13 cellular contexts compared by ENCODE assay signal in genomic region chr12:92065664-92066063, GRCh38.
DNase-seq lines count a peak whose midpoint lies in the region; ATAC-seq and TF ChIP-seq lines count a peak whose summit lies in the region.
"Had no signal": no experiment of that assay in that cellular context is flagged by ENCODE, and none has a peak within 500 bp of the region (broad histone marks: within the 10 kb centered on the region; RNA-seq: fewer than 3 reads in every experiment).

No MANE protein-coding gene starts in this region.

- no peak overlapping the region for H2AFZ ChIP-seq in PC-9

- H3K27ac ChIP-seq in ascending aorta, result no peak overlapping the region
- H3K27ac ChIP-seq in PC-9, result no peak overlapping the region

- no peaks in the 10 kb centered on the region for H3K27me3 Mint-ChIP-seq in activated CD4-positive, alpha-beta T cell treated with anti-CD3 and anti-CD28 coated beads for 36 hours
- H3K27me3 Mint-ChIP-seq in activated naive CD8-positive, alpha-beta T cell treated with anti-CD3 and anti-CD28 coated beads, Interleukin-2, amount 50 U/mL, for 24 hours, result no peaks in the 10 kb centered on the region
- H3K27me3 Mint-ChIP-seq: activated CD8-positive, alpha-beta memory T cell treated with anti-CD3 and anti-CD28 coated beads, Interleukin-2, amount 10 ng/mL, durations not matched to agents 7 days and 5 days; brain had no signal

- no peak overlapping the region for H3K4me2 ChIP-seq in PC-9

- H4K20me1 ChIP-seq in PC-9 (ENCODE audit: insufficient read depth), result no peaks in the 10 kb centered on the region

- peaks cover 3% of the 10 kb centered on the region for H3K9me3 Mint-ChIP-seq in activated CD4-positive, alpha-beta T cell treated with anti-CD3 and anti-CD28 coated beads for 36 hours (ENCODE audit: low read depth)
- H3K9me3 Mint-ChIP-seq in activated naive CD8-positive, alpha-beta T cell treated with anti-CD3 and anti-CD28 coated beads, Interleukin-2, amount 50 U/mL, for 24 hours, result peaks cover 9% of the 10 kb centered on the region

- H3K4me1 ChIP-seq in ascending aorta, result peaks cover 0 to 5% of the 10 kb centered on the region in 2 donors
- peaks cover 5% of the 10 kb centered on the region; the same call in 1 of the 2 replicates for H3K4me1 ChIP-seq in PC-9 (replicated peaks; ENCODE audit: insufficient read depth)

- no peak overlapping the region for H3K4me3 Mint-ChIP-seq in activated CD4-positive, alpha-beta T cell treated with anti-CD3 and anti-CD28 coated beads for 36 hours
- H3K4me3 Mint-ChIP-seq in activated naive CD8-positive, alpha-beta T cell treated with anti-CD3 and anti-CD28 coated beads, Interleukin-2, amount 50 U/mL, for 24 hours, result peak overlapping the region; percentile 56
- H3K4me3 Mint-ChIP-seq: activated CD8-positive, alpha-beta memory T cell treated with anti-CD3 and anti-CD28 coated beads, Interleukin-2, amount 10 ng/mL, durations not matched to agents 7 days and 5 days had no signal

- peaks cover 56% of the 10 kb centered on the region for H3K4me1 Mint-ChIP-seq in activated CD4-positive, alpha-beta T cell treated with anti-CD3 and anti-CD28 coated beads for 36 hours
- H3K4me1 Mint-ChIP-seq in activated naive CD8-positive, alpha-beta T cell treated with anti-CD3 and anti-CD28 coated beads, Interleukin-2, amount 50 U/mL, for 24 hours, result peaks cover 61% of the 10 kb centered on the region

- no TSS peak for BruUV-seq in PC-9 (replicated peaks; lab: Mats Ljungman, UMichigan)

- H3K4me3 ChIP-seq in ascending aorta, result no peak overlapping the region
- H3K4me3 ChIP-seq in PC-9, result no peak overlapping the region

- ATAC-seq in activated CD4-positive, alpha-beta T cell treated with anti-CD3 and anti-CD28 coated beads for 36 hours, result peak; percentile 86
- ATAC-seq in HG02623 (IDR thresholded peaks at IDR 0.05; ENCODE audit: unreplicated experiment), result peak; percentile 43
- ATAC-seq in activated naive CD8-positive, alpha-beta T cell treated with anti-CD3 and anti-CD28 coated beads, Interleukin-2, amount 50 U/mL, for 24 hours, result peak; percentile 84
- ATAC-seq in stimulated activated naive CD8-positive, alpha-beta T cell treated with anti-CD3 and anti-CD28 coated beads, Interleukin-15, Interleukin-2, amounts not matched to agents 100 U/mL and 50 U/mL, for 24 hours, result peak; percentile 85
- ATAC-seq: activated CD8-positive, alpha-beta memory T cell treated with anti-CD3 and anti-CD28 coated beads, Interleukin-2, amount 10 ng/mL, durations not matched to agents 7 days and 5 days had no signal

- CTCF ChIA-PET in activated CD4-positive, alpha-beta T cell treated with anti-CD3 and anti-CD28 coated beads for 36 hours (lab: Charles Lee), result interaction anchor here (1.5 to 2.2 kb wide), 2 partner anchors 9 kb away, joined by 5 to 7 read pairs; no protein-coding TSS in a partner anchor
- CTCF ChIA-PET in PC-9 (lab: Charles Lee), result no interaction called here

- no peak for TF ChIP-seq CTCF in ascending aorta (IDR thresholded peaks at IDR 0.05)
- TF ChIP-seq CTCF in PC-9 (conservative IDR thresholded peaks at IDR 0.05), result no peak

- no peak for DNase-seq in activated CD4-positive, alpha-beta T cell treated with anti-CD3 and anti-CD28 coated beads for 36 hours
- no peak for DNase-seq in activated CD4-positive, alpha-beta T cell treated with anti-CD3 and anti-CD28 coated beads, Interleukin-2, amount 50 U/mL, for 4 hours
- no peak for DNase-seq in activated naive CD8-positive, alpha-beta T cell treated with anti-CD3 and anti-CD28 coated beads, Interleukin-2, amount 50 U/mL, for 24 hours
- no peak for DNase-seq in stimulated activated naive CD8-positive, alpha-beta T cell treated with anti-CD3 and anti-CD28 coated beads, Interleukin-15, Interleukin-2, amounts not matched to agents 100 U/mL and 50 U/mL, for 24 hours
- no peak for DNase-seq in EL
- no peak for DNase-seq in ascending aorta (ENCODE audit: low spot score in 2 of 2)
- no peak for DNase-seq in PC-9
- DNase-seq: esophagus squamous epithelium, H7, small intestine had no signal

- H3F3A ChIP-seq in PC-9 (ENCODE audit: insufficient read depth, low read depth), result no peaks in the 10 kb centered on the region

- POLR2A ChIA-PET in activated CD4-positive, alpha-beta T cell treated with anti-CD3 and anti-CD28 coated beads for 36 hours (lab: Charles Lee), result interaction anchor here (0.9 to 1.2 kb wide), 2 partner anchors 72 to 187 kb away, joined by 3 to 9 read pairs; no protein-coding TSS in a partner anchor
- POLR2A ChIA-PET in PC-9 (lab: Charles Lee; ENCODE audit: unreplicated experiment), result no interaction called here

- H3K36me3 Mint-ChIP-seq in activated CD4-positive, alpha-beta T cell treated with anti-CD3 and anti-CD28 coated beads for 36 hours (ENCODE audit: low read depth), result peaks cover 8% of the 10 kb centered on the region
- peaks cover 6% of the 10 kb centered on the region for H3K36me3 Mint-ChIP-seq in activated naive CD8-positive, alpha-beta T cell treated with anti-CD3 and anti-CD28 coated beads, Interleukin-2, amount 50 U/mL, for 24 hours (ENCODE audit: low read depth)
- H3K36me3 Mint-ChIP-seq: brain had no signal

- H3K9me2 ChIP-seq in PC-9 (ENCODE audit: insufficient read depth), result no peaks in the 10 kb centered on the region

- H3K27me3 ChIP-seq in ascending aorta (no peaks in the 10 kb centered on the region), PC-9 (ENCODE audit: insufficient read depth, low read depth) (no peaks in the 10 kb centered on the region)
- H3K27me3 ChIP-seq: esophagus squamous epithelium had no signal

- intact Hi-C loops in activated CD4-positive, alpha-beta T cell treated with anti-CD3 and anti-CD28 coated beads for 36 hours (cut with DNase I, micrococcal nuclease), result loop anchor here (1.0 to 10.0 kb wide), 14 partner anchors 8 to 859 kb away; partner anchors contain the start of genes BTG1 (in 1 of the 2) and EEA1 (in 1 of the 2)
- intact Hi-C loops in ascending aorta (cut with DNase I) (no loop called here), PC-9 (cut with micrococcal nuclease; ENCODE audit: unreplicated experiment) (no loop called here)

- H3K79me2 ChIP-seq in PC-9 (ENCODE audit: low read depth), result no peaks in the 10 kb centered on the region

- H3K9me3 ChIP-seq in ascending aorta, result no peaks in the 10 kb centered on the region
- H3K9me3 ChIP-seq in PC-9 (ENCODE audit: insufficient read depth, low read depth), result no peaks in the 10 kb centered on the region
- H3K9me3 ChIP-seq: esophagus squamous epithelium had no signal

- H3K27ac Mint-ChIP-seq in activated CD4-positive, alpha-beta T cell treated with anti-CD3 and anti-CD28 coated beads for 36 hours, result peak overlapping the region; percentile 89
- peak overlapping the region; percentile 83 for H3K27ac Mint-ChIP-seq in activated naive CD8-positive, alpha-beta T cell treated with anti-CD3 and anti-CD28 coated beads, Interleukin-2, amount 50 U/mL, for 24 hours
- H3K27ac Mint-ChIP-seq: activated CD8-positive, alpha-beta memory T cell treated with anti-CD3 and anti-CD28 coated beads, Interleukin-2, amount 10 ng/mL, durations not matched to agents 7 days and 5 days had no signal

- no peaks in the 10 kb centered on the region for H3K36me3 ChIP-seq in ascending aorta
- H3K36me3 ChIP-seq in PC-9 (ENCODE audit: low read depth), result no peaks in the 10 kb centered on the region
- H3K36me3 ChIP-seq: esophagus squamous epithelium had no signal

Comparison
In these comparisons a context has a peak if more than half of its experiments do, and no peak if none do; other contexts are left out.
1. intact Hi-C loops: an anchor here in activated CD4-positive, alpha-beta T cell treated with anti-CD3 and anti-CD28 coated beads for 36 hours (1.0 to 10.0 kb wide); none called in ascending aorta and PC-9.